In genomic region chr18:11994346-11994707, GRCh38 we compare ENCODE assay signal across 9 cellular contexts. TPM values are rescaled to one million over a fixed set of nuclear protein-coding genes. Genes with fewer than 3 reads are reported as not detected.
A peak's percentile ranks its signal among the peaks of the same experiment; 100 is the strongest.
DNase-seq lines count a peak whose midpoint lies in the region; ATAC-seq and TF ChIP-seq lines count a peak whose summit lies in the region.
"Had no signal": no experiment of that assay in that cellular context is flagged by ENCODE, and none has a peak within 500 bp of the region (broad histone marks: within the 10 kb centered on the region; RNA-seq: fewer than 3 reads in every experiment).

No MANE protein-coding gene starts in this region.

- H4K20me1 ChIP-seq in HCT116 (ENCODE audit: insufficient read depth) (no peaks in the 10 kb centered on the region), OCI-LY7 (ENCODE audit: insufficient read depth, low read length) (no peaks in the 10 kb centered on the region)

- ATAC-seq in HCT116 (no peak), HG03571 (IDR thresholded peaks at IDR 0.05; ENCODE audit: unreplicated experiment) (no peak)

- RAD21 ChIA-PET in HCT116 (lab: Charles Lee; ENCODE audit: low non-redundant PET in 1 of 2, low total read pairs in 2 of 2, uncharacterized antibody in 2 of 2, unreplicated experiment in 2 of 2), result interaction anchor here (0.6 to 3.9 kb wide), 3 partner anchors 13 to 80 kb away, joined by 5 to 23 read pairs (median 5); partner anchors contain the start of gene IMPA2 (in 1 of the 2)

- BruUV-seq in HCT116 (replicated peaks; lab: Mats Ljungman, UMichigan) (no TSS peak), OCI-LY7 (replicated peaks; lab: Mats Ljungman, UMichigan) (no TSS peak)

- H3K27me3 ChIP-seq in HCT116 (ENCODE audit: insufficient read depth, low read length) (no peaks in the 10 kb centered on the region), colonic mucosa (no peaks in the 10 kb centered on the region), suprapubic skin (no peaks in the 10 kb centered on the region), prostate gland (replicated peaks; ENCODE audit: insufficient read depth) (no peaks in the 10 kb centered on the region)

- H3K4me1 ChIP-seq in HCT116 (ENCODE audit: control insufficient read depth in 1 of 2, insufficient read depth in 2 of 2, low read length in 2 of 2) (peaks cover 6 to 23% of the 10 kb centered on the region in 2 experiments; a peak in 3 of 4 replicates), colonic mucosa (peaks cover 24% of the 10 kb centered on the region), suprapubic skin (peaks cover 51% of the 10 kb centered on the region), prostate gland (replicated peaks) (no peaks in the 10 kb centered on the region), OCI-LY7 (ENCODE audit: insufficient read depth, low read length, poor library complexity, severe bottlenecking) (peaks cover 28% of the 10 kb centered on the region)

- H3K27ac ChIP-seq in HCT116 (ENCODE audit: low read depth, low read length), result no peak overlapping the region
- H3K27ac ChIP-seq in colonic mucosa, result peak overlapping the region; percentile 60
- H3K27ac ChIP-seq in suprapubic skin, result peak overlapping the region; percentile 48
- H3K27ac ChIP-seq in prostate gland, result no peak overlapping the region
- H3K27ac ChIP-seq in OCI-LY7 (ENCODE audit: low read depth, low read length, poor library complexity, severe bottlenecking), result no peak overlapping the region

- TF ChIP-seq CTCF in HCT116 (IDR thresholded peaks at IDR 0.05 in 2 of 3, conservative IDR thresholded peaks at IDR 0.05 in 1 of 3; ENCODE audit: borderline replicate concordance in 1 of 3, insufficient read depth in 1 of 3, low read depth in 2 of 3, low read length in 2 of 3), result no peak
- no peak for TF ChIP-seq CTCF in colonic mucosa (IDR thresholded peaks at IDR 0.05)
- peak in 1 of 2 donors; percentile 0 for TF ChIP-seq CTCF in suprapubic skin (IDR thresholded peaks at IDR 0.05)
- TF ChIP-seq CTCF in prostate gland (IDR thresholded peaks at IDR 0.05), result no peak
- TF ChIP-seq CTCF in OCI-LY7 (conservative IDR thresholded peaks at IDR 0.05; ENCODE audit: low read length), result no peak

- no peak for TF ChIP-seq RAD21 in HCT116 (IDR thresholded peaks at IDR 0.05; ENCODE audit: low read depth)

- H3K9me3 ChIP-seq in HCT116 (ENCODE audit: control insufficient read depth in 1 of 2, insufficient read depth in 1 of 2, low read depth in 1 of 2, low read length in 2 of 2), result no peaks in the 10 kb centered on the region
- H3K9me3 ChIP-seq in colonic mucosa, result no peaks in the 10 kb centered on the region
- H3K9me3 ChIP-seq in suprapubic skin, result no peaks in the 10 kb centered on the region
- no peaks in the 10 kb centered on the region for H3K9me3 ChIP-seq in prostate gland
- no peaks in the 10 kb centered on the region for H3K9me3 ChIP-seq in OCI-LY7 (ENCODE audit: low read length)

- peak overlapping the region; percentile 28 for H3K4me2 ChIP-seq in HCT116 (ENCODE audit: low read length)
- H3K4me2 ChIP-seq in OCI-LY7 (ENCODE audit: low read length), result no peak overlapping the region

- intact Hi-C loops in HCT116 (cut with micrococcal nuclease) (no loop called here), colonic mucosa (cut with DNase I) (loop anchor here (2.0 kb wide), 1 partner anchor 58 kb away; no protein-coding TSS in a partner anchor), prostate gland (cut with DNase I) (no loop called here), OCI-LY7 (cut with micrococcal nuclease; ENCODE audit: unreplicated experiment) (loop anchor here (2.0 kb wide), 1 partner anchor 262 kb away; no protein-coding TSS in a partner anchor)

- H3K36me3 ChIP-seq in HCT116 (ENCODE audit: control insufficient read depth in 1 of 2, insufficient read depth in 2 of 2, low read length in 2 of 2), result no peaks in the 10 kb centered on the region
- no peaks in the 10 kb centered on the region for H3K36me3 ChIP-seq in colonic mucosa
- peaks cover 4% of the 10 kb centered on the region for H3K36me3 ChIP-seq in suprapubic skin
- no peaks in the 10 kb centered on the region for H3K36me3 ChIP-seq in prostate gland
- peaks cover 2% of the 10 kb centered on the region; the same call in 1 of the 2 replicates for H3K36me3 ChIP-seq in OCI-LY7 (ENCODE audit: insufficient read depth, low read length)

- H3K4me3 ChIP-seq in HCT116 (replicated peaks in 1 of 2; ENCODE audit: low read depth in 1 of 2, low read length in 2 of 2) (no peak overlapping the region), colonic mucosa (no peak overlapping the region), suprapubic skin (no peak overlapping the region), prostate gland (no peak overlapping the region), OCI-LY7 (ENCODE audit: low read depth, low read length, poor library complexity, severe bottlenecking) (no peak overlapping the region)

- TF ChIP-seq POLR2A in HCT116 (IDR thresholded peaks at IDR 0.05; ENCODE audit: borderline replicate concordance, extremely low read depth, insufficient read depth, insufficient read length) (no peak), suprapubic skin (IDR thresholded peaks at IDR 0.05) (no peak), prostate gland (IDR thresholded peaks at IDR 0.05) (no peak)

- TF ChIP-seq EP300 in suprapubic skin (IDR thresholded peaks at IDR 0.05), result no peak

- POLR2A ChIA-PET in HCT116 (lab: Charles Lee) (interaction anchor here (1.8 to 2.6 kb wide), 2 partner anchors 13 to 56 kb away, joined by 5 to 14 read pairs; partner anchors contain the start of gene IMPA2), OCI-LY7 (lab: Charles Lee) (interaction anchor here (0.6 to 1.4 kb wide), 5 partner anchors 14 to 295 kb away, joined by 3 to 6 read pairs (median 4); no protein-coding TSS in a partner anchor)

- WGBS in suprapubic skin, result 26% methylated on average over 4 of the region's 4 CpGs
- WGBS in prostate gland, result 64% methylated on average over 4 of the region's 4 CpGs

- DNase-seq in HCT116 (ENCODE audit: low read depth, low spot score), result no peak
- peak; percentile 71 for DNase-seq in colonic mucosa
- peak; percentile 74 for DNase-seq in kidney tubule cell (ENCODE audit: low spot score)
- peak in 1 of 2 donors; percentile 87 for DNase-seq in suprapubic skin (ENCODE audit: low spot score in 2 of 2)
- no peak for DNase-seq in prostate gland (ENCODE audit: low spot score)
- no peak for DNase-seq in NCI-H526 treated with DMSO at 0.1 percent for 48 hours (lab: John Stamatoyannopoulos, UW)
- DNase-seq in OCI-LY7 (ENCODE audit: low spot score), result no peak
- DNase-seq: midbrain had no signal

- H3K9ac ChIP-seq in HCT116 (ENCODE audit: low read length) (no peak overlapping the region), colonic mucosa (ENCODE audit: low read depth in 2 of 2, low read length in 2 of 2) (peak overlapping the region in 1 of 2 donors; percentile 55)

- CTCF ChIA-PET in HCT116 (lab: Charles Lee), result interaction anchor here (1.1 to 8.5 kb wide), 6 partner anchors 12 to 278 kb away, joined by 3 to 162 read pairs (median 12); partner anchors contain the start of gene IMPA2
- CTCF ChIA-PET in OCI-LY7 (lab: Charles Lee; ENCODE audit: unreplicated experiment), result interaction anchor here (1.1 to 2.6 kb wide), 4 partner anchors 50 to 339 kb away, joined by 3 to 25 read pairs (median 4); no protein-coding TSS in a partner anchor

- H2AFZ ChIP-seq in HCT116 (ENCODE audit: low read depth, low read length, poor library complexity, severe bottlenecking) (no peak overlapping the region), OCI-LY7 (ENCODE audit: low read length) (no peak overlapping the region)

- no peaks in the 10 kb centered on the region for H3K79me2 ChIP-seq in HCT116 (ENCODE audit: insufficient read depth, low read length)
- H3K79me2 ChIP-seq in OCI-LY7 (ENCODE audit: insufficient read depth, low read depth, low read length), result no peaks in the 10 kb centered on the region

- H3K9me2 ChIP-seq in HCT116 (ENCODE audit: insufficient read depth) (no peaks in the 10 kb centered on the region), OCI-LY7 (ENCODE audit: insufficient read depth, low read length) (no peaks in the 10 kb centered on the region)

TF ChIP-seq in HCT116, 20 proteins besides CTCF, POLR2A, EP300 and RAD21:
- TF ChIP-seq EZH2phosphoT487 (IDR thresholded peaks at IDR 0.05; ENCODE audit: borderline replicate concordance), result no peak
- no peak for TF ChIP-seq POLR2AphosphoS5 (IDR thresholded peaks at IDR 0.05; ENCODE audit: low read depth, low read length)
- TF ChIP-seq CBX3 (IDR thresholded peaks at IDR 0.05; ENCODE audit: low read depth), result no peak
- no peak for TF ChIP-seq SIN3A (IDR thresholded peaks at IDR 0.05; ENCODE audit: low read depth)
- no peak for TF ChIP-seq ELF1 (IDR thresholded peaks at IDR 0.05; ENCODE audit: borderline replicate concordance, low read depth)
- TF ChIP-seq EZH2 (IDR thresholded peaks at IDR 0.05), result no peak
- TF ChIP-seq ZFX (IDR thresholded peaks at IDR 0.05), result no peak
- TF ChIP-seq ZBTB33 (IDR thresholded peaks at IDR 0.05; ENCODE audit: extremely low read depth, insufficient replicate concordance, low read length), result no peak
- no peak for TF ChIP-seq YY1 (IDR thresholded peaks at IDR 0.05; ENCODE audit: extremely low read depth, insufficient replicate concordance, low read depth, low read length)
- TF ChIP-seq MAX (IDR thresholded peaks at IDR 0.05), result no peak

RNA-seq across cellular contexts. Expression of gene IMPA2, which starts 13.0 kb away (rescaled TPM):
- total RNA-seq in HCT116 (2021; ENCODE audit: unreplicated experiment) (32.5 TPM), colonic mucosa (100 to 1,000 TPM; 150 to 201 TPM), suprapubic skin (100 to 1,000 TPM; 234 to 396 (median 363) TPM), prostate gland (10 to 100 TPM; 16.6 to 17.9 TPM), OCI-LY7 (2022) (51.9 and 55.8 TPM in 2 replicates)
- 22.4 and 24.8 TPM in 2 replicates for polyA plus RNA-seq in HCT116 (2012)
- total RNA-seq in OCI-LY7 (2014; rRNA removed; shearing (Covaris generic)), result 35.0 and 59.0 TPM in 2 replicates

Comparison
In these comparisons a context has a peak if more than half of its experiments do, and no peak if none do; other contexts are left out.
1. DNase-seq: peak in colonic mucosa (single experiment) and kidney tubule cell (single experiment); none in HCT116 (single experiment), prostate gland (single experiment), NCI-H526 treated with DMSO at 0.1 percent for 48 hours (single experiment) and OCI-LY7 (single experiment).
2. H3K27ac ChIP-seq: peak in colonic mucosa (single experiment) and suprapubic skin (single experiment); none in HCT116 (single experiment), prostate gland (0 of 2) and OCI-LY7 (single experiment).
3. intact Hi-C loops: an anchor here in colonic mucosa (2.0 kb wide) and OCI-LY7 (2.0 kb wide); none called in HCT116 and prostate gland.